ENCODE assay signal across 15 cellular contexts in the genomic region with DNA sequence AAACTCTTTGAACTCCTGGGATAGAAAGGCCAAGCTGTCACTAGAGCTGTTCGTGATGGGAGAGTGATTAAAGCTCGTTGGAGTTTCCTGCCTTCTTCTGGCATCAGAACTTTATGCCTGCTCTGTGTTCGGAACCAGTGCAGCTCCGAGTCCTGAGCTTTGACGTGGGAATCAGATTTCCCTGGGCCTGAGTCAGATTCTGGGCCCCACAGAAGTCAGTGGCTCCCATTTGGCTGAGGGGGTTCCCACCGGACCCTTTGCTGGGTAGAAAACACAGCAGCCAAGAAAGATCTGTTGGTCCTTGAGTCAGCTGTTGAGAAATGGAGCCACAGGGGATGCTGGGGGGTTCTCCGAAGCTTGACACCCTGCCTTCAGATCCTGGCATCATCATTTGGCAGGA.
DNase-seq lines count a peak whose midpoint lies in the region; ATAC-seq and TF ChIP-seq lines count a peak whose summit lies in the region.
"Had no signal": no experiment of that assay in that cellular context is flagged by ENCODE, and none has a peak within 500 bp of the region (broad histone marks: within the 10 kb centered on the region; RNA-seq: fewer than 3 reads in every experiment).

No MANE protein-coding gene starts in this region.

- POLR2A ChIA-PET in activated B cell treated with CpG ODN at 0.5 μM for 24 hours (lab: Charles Lee), result interaction anchor here (1.1 to 2.9 kb wide), 5 partner anchors 11 to 237 kb away, joined by 4 to 19 read pairs (median 6); no protein-coding TSS in a partner anchor

- no peak for ATAC-seq in activated B cell treated with CpG ODN at 0.5 μM for 24 hours (ENCODE audit: low read depth)
- no peak for ATAC-seq in stimulated activated memory B cell treated with anti-CD40 and anti-IgM and Interleukin-4, amounts not matched to agents 10 μg/mL and 1 μg/mL and 100 μg/mL, for 72 hours
- ATAC-seq: HCT116 had no signal

- H3K4me1 ChIP-seq in endodermal cell (ENCODE audit: control insufficient read depth, insufficient read depth, low read length), result no peaks in the 10 kb centered on the region
- H3K4me1 ChIP-seq: pancreas had no signal

- H3K27ac Mint-ChIP-seq in activated B cell treated with CpG ODN at 0.5 μM for 24 hours (peak overlapping the region; percentile 81), endodermal cell (peak overlapping the region; percentile 80)
- peak overlapping the region; percentile 81 for H3K27ac Mint-ChIP-seq in stimulated activated memory B cell treated with anti-CD40 and anti-IgM and Interleukin-4, amounts not matched to agents 10 μg/mL and 1 μg/mL and 100 μg/mL, for 72 hours

- intact Hi-C loops in activated B cell treated with CpG ODN at 0.5 μM for 24 hours (cut with micrococcal nuclease), result loop anchor here (1.0 to 5.0 kb wide), 4 partner anchors 26 to 312 kb away; no protein-coding TSS in a partner anchor

- TF ChIP-seq CTCF in activated B cell treated with CpG ODN at 0.5 μM for 24 hours (IDR thresholded peaks at IDR 0.05), result no peak
- no peak for TF ChIP-seq CTCF in endodermal cell (conservative IDR thresholded peaks at IDR 0.05)

- WGBS in endodermal cell (ENCODE audit: insufficient coverage in 1 of 2, insufficient read length in 1 of 2), 2 experiments, result 92 to 99% methylated on average over 6 to 7 of the region's 7 CpGs

- CTCF ChIA-PET in activated B cell treated with CpG ODN at 0.5 μM for 24 hours (lab: Charles Lee), result interaction anchor here (0.8 kb wide), 1 partner anchor 9 kb away, joined by 3 read pairs; no protein-coding TSS in a partner anchor

- H3K27me3 Mint-ChIP-seq in activated B cell treated with CpG ODN at 0.5 μM for 24 hours (no peaks in the 10 kb centered on the region), endodermal cell (ENCODE audit: insufficient read depth) (no peaks in the 10 kb centered on the region)
- H3K27me3 Mint-ChIP-seq in stimulated activated memory B cell treated with anti-CD40 and anti-IgM and Interleukin-4, amounts not matched to agents 10 μg/mL and 1 μg/mL and 100 μg/mL, for 72 hours, result no peaks in the 10 kb centered on the region

- no peaks in the 10 kb centered on the region for H3K27me3 ChIP-seq in endodermal cell (ENCODE audit: control insufficient read depth, insufficient read depth, low read length, poor library complexity, severe bottlenecking)
- H3K27me3 ChIP-seq: body of pancreas, pancreas had no signal

- H3K9ac ChIP-seq in endodermal cell (ENCODE audit: extremely low read depth, low read length, poor library complexity, severe bottlenecking), result no peak overlapping the region

- H3K9me3 Mint-ChIP-seq in activated B cell treated with CpG ODN at 0.5 μM for 24 hours (no peaks in the 10 kb centered on the region), endodermal cell (peaks cover 15% of the 10 kb centered on the region)
- no peaks in the 10 kb centered on the region for H3K9me3 Mint-ChIP-seq in stimulated activated memory B cell treated with anti-CD40 and anti-IgM and Interleukin-4, amounts not matched to agents 10 μg/mL and 1 μg/mL and 100 μg/mL, for 72 hours

- DNase-seq in activated effector memory CD4-positive, alpha-beta T cell treated with anti-CD3 and anti-CD28 coated beads, Interleukin-2, amount 50 U/mL, for 16 hours, result peak; percentile 58
- DNase-seq in activated effector memory CD4-positive, alpha-beta T cell treated with Interleukin-2 at 50 U/mL for 16 hours, result no peak
- DNase-seq in activated B cell treated with CpG ODN at 0.5 μM for 24 hours (no peak), endodermal cell (peak; percentile 42), HuH-7.5 (ENCODE audit: low spot score) (no peak), midbrain (lab: John Stamatoyannopoulos, UW) (no peak), NCI-H226 (no peak)
- DNase-seq: activated CD8-positive, alpha-beta memory T cell treated with anti-CD3 and anti-CD28 coated beads, Interleukin-2, amount 50 U/mL, for 4 hours; body of pancreas; NCI-H1694 treated with DMSO at 0.1 percent for 48 hours; NCI-H524 treated with DMSO at 0.1 percent for 48 hours; pancreas had no signal

- H3K4me1 Mint-ChIP-seq in activated B cell treated with CpG ODN at 0.5 μM for 24 hours (peaks cover 83% of the 10 kb centered on the region), endodermal cell (no peaks in the 10 kb centered on the region)
- H3K4me1 Mint-ChIP-seq in stimulated activated memory B cell treated with anti-CD40 and anti-IgM and Interleukin-4, amounts not matched to agents 10 μg/mL and 1 μg/mL and 100 μg/mL, for 72 hours, result peaks cover 82% of the 10 kb centered on the region

- no peak overlapping the region for H3K4me3 Mint-ChIP-seq in activated B cell treated with CpG ODN at 0.5 μM for 24 hours
- H3K4me3 Mint-ChIP-seq in endodermal cell, result no peak overlapping the region
- H3K4me3 Mint-ChIP-seq in stimulated activated memory B cell treated with anti-CD40 and anti-IgM and Interleukin-4, amounts not matched to agents 10 μg/mL and 1 μg/mL and 100 μg/mL, for 72 hours, result peak overlapping the region; percentile 3

- peaks cover 18% of the 10 kb centered on the region for H3K36me3 ChIP-seq in endodermal cell (ENCODE audit: control insufficient read depth, insufficient read depth, low read length)
- H3K36me3 ChIP-seq: pancreas, thoracic aorta had no signal

- H3K9me3 ChIP-seq in endodermal cell (ENCODE audit: control insufficient read depth, low read length), result peaks cover 18% of the 10 kb centered on the region
- H3K9me3 ChIP-seq: body of pancreas, pancreas, thoracic aorta had no signal

- peaks cover 3% of the 10 kb centered on the region for H3K36me3 Mint-ChIP-seq in activated B cell treated with CpG ODN at 0.5 μM for 24 hours (ENCODE audit: low read depth)
- H3K36me3 Mint-ChIP-seq in endodermal cell (ENCODE audit: low read depth), result peaks cover 22% of the 10 kb centered on the region
- H3K36me3 Mint-ChIP-seq in stimulated activated memory B cell treated with anti-CD40 and anti-IgM and Interleukin-4, amounts not matched to agents 10 μg/mL and 1 μg/mL and 100 μg/mL, for 72 hours, result peaks cover 29% of the 10 kb centered on the region

- no peak overlapping the region for H3K27ac ChIP-seq in endodermal cell (ENCODE audit: low read depth, low read length)
- H3K27ac ChIP-seq: body of pancreas, pancreas had no signal

- no peak overlapping the region for H3K4me3 ChIP-seq in endodermal cell (ENCODE audit: low read length)
- H3K4me3 ChIP-seq: body of pancreas, pancreas had no signal

Comparison
In these comparisons a context has a peak if more than half of its experiments do, and no peak if none do; other contexts are left out.
1. DNase-seq: peak in activated effector memory CD4-positive, alpha-beta T cell treated with anti-CD3 and anti-CD28 coated beads, Interleukin-2, amount 50 U/mL, for 16 hours (single experiment) and endodermal cell (single experiment); none in activated effector memory CD4-positive, alpha-beta T cell treated with Interleukin-2 at 50 U/mL for 16 hours (single experiment), activated B cell treated with CpG ODN at 0.5 μM for 24 hours (single experiment), HuH-7.5 (single experiment), midbrain (single experiment) and NCI-H226 (single experiment).
2. Peak in every context shown above with its lines, with median percentiles within 50 percentile points of each other: H3K27ac Mint-ChIP-seq.